ENCODE assay signal across 8 cellular contexts in genomic region chrX:50204364-50204899, GRCh38. TPM values are rescaled to one million over a fixed set of nuclear protein-coding genes. Genes with fewer than 3 reads are reported as not detected.
DNase-seq lines count a peak whose midpoint lies in the region; ATAC-seq and TF ChIP-seq lines count a peak whose summit lies in the region.

A gene with protein sequence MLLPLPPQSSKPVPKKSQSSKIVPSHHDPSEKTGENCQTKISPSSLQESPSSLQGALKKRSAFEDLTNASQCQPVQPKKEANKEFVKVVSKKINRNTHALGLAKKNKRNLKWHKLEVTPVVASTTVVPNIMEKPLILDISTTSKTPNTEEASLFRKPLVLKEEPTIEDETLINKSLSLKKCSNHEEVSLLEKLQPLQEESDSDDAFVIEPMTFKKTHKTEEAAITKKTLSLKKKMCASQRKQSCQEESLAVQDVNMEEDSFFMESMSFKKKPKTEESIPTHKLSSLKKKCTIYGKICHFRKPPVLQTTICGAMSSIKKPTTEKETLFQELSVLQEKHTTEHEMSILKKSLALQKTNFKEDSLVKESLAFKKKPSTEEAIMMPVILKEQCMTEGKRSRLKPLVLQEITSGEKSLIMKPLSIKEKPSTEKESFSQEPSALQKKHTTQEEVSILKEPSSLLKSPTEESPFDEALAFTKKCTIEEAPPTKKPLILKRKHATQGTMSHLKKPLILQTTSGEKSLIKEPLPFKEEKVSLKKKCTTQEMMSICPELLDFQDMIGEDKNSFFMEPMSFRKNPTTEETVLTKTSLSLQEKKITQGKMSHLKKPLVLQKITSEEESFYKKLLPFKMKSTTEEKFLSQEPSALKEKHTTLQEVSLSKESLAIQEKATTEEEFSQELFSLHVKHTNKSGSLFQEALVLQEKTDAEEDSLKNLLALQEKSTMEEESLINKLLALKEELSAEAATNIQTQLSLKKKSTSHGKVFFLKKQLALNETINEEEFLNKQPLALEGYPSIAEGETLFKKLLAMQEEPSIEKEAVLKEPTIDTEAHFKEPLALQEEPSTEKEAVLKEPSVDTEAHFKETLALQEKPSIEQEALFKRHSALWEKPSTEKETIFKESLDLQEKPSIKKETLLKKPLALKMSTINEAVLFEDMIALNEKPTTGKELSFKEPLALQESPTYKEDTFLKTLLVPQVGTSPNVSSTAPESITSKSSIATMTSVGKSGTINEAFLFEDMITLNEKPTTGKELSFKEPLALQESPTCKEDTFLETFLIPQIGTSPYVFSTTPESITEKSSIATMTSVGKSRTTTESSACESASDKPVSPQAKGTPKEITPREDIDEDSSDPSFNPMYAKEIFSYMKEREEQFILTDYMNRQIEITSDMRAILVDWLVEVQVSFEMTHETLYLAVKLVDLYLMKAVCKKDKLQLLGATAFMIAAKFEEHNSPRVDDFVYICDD (N-terminal part only) (plus strand): TSS chrX:50204765. CDS start chrX:50285164, 80,399 bp downstream.

- TF ChIP-seq CTCF in activated CD8-positive, alpha-beta T cell treated with anti-CD3 and anti-CD28 coated beads for 36 hours (IDR thresholded peaks at IDR 0.05): peak; percentile 31

- intact Hi-C loops in CD4-positive, alpha-beta memory T cell (cut with micrococcal nuclease): loop anchor here (1.0 to 2.0 kb wide), 2 partner anchors 290 to 325 kb away; partner anchors contain the start of gene USP27X
- intact Hi-C loops in activated CD8-positive, alpha-beta T cell treated with anti-CD3 and anti-CD28 coated beads for 36 hours (cut with micrococcal nuclease): no loop called here

- peak within 1 kb of the TSS in 1 of 2 donors; percentile 24 for H3K4me3 ChIP-seq in CD4-positive, alpha-beta memory T cell (ENCODE audit: low read length in 2 of 2)

- CTCF ChIA-PET in CD4-positive, alpha-beta memory T cell (lab: Charles Lee; ENCODE audit: partially characterized antibody): interaction anchor here (0.7 to 1.6 kb wide), 5 partner anchors 14 to 488 kb away, joined by 3 to 7 read pairs (median 4); partner anchors contain the start of gene CLCN5
- CTCF ChIA-PET in activated CD8-positive, alpha-beta T cell treated with anti-CD3 and anti-CD28 coated beads for 36 hours (lab: Charles Lee): interaction anchor here (0.6 to 0.9 kb wide), 6 partner anchors 103 to 288 kb away, joined by 3 to 5 read pairs (median 4); partner anchors contain the start of gene CLCN5

- ATAC-seq in GM19395 (IDR thresholded peaks at IDR 0.05; ENCODE audit: unreplicated experiment): peak; percentile 98
- peak; percentile 97 for ATAC-seq in HG03520 (IDR thresholded peaks at IDR 0.05; ENCODE audit: unreplicated experiment)
- peak; percentile 97 for ATAC-seq in activated CD8-positive, alpha-beta T cell treated with anti-CD3 and anti-CD28 coated beads for 36 hours

- peak; percentile 73 to 84 (median 82) for DNase-seq in CD4-positive, alpha-beta memory T cell
- peak; percentile 68 for DNase-seq in NCI-H69 (lab: John Stamatoyannopoulos, UW)
- peak; percentile 80 for DNase-seq in activated CD8-positive, alpha-beta T cell treated with anti-CD3 and anti-CD28 coated beads for 36 hours
- peak; percentile 53 for DNase-seq in effector CD4-positive, alpha-beta T cell
- peak; percentile 71 for DNase-seq in midbrain (lab: John Stamatoyannopoulos, UW)
- peak; percentile 49 to 54 for DNase-seq in stimulated activated CD8-positive, alpha-beta memory T cell treated with anti-CD3 and anti-CD28 coated beads, Interleukin-15, amount 100 ng/mL, for 48 hours (ENCODE audit: low read depth in 2 of 2)

- H3K9me3 ChIP-seq in CD4-positive, alpha-beta memory T cell (ENCODE audit: control insufficient read depth in 1 of 2, low read length in 2 of 2): no peaks in the 10 kb centered on the region

- POLR2A ChIA-PET in CD4-positive, alpha-beta memory T cell (lab: Charles Lee; ENCODE audit: partially characterized antibody): interaction anchor here (1.2 kb wide), 1 partner anchor 277 kb away, joined by 3 read pairs; no protein-coding TSS in a partner anchor
- POLR2A ChIA-PET in activated CD8-positive, alpha-beta T cell treated with anti-CD3 and anti-CD28 coated beads for 36 hours (lab: Charles Lee): no interaction called here

- peaks cover 5 to 20% (median 9%) of the 10 kb centered on the region in 4 donors for H3K4me1 Mint-ChIP-seq in CD4-positive, alpha-beta memory T cell
- H3K4me1 Mint-ChIP-seq in activated CD8-positive, alpha-beta T cell treated with anti-CD3 and anti-CD28 coated beads for 36 hours (ENCODE audit: low read depth): peaks cover 7% of the 10 kb centered on the region

- H3K36me3 ChIP-seq in CD4-positive, alpha-beta memory T cell (ENCODE audit: insufficient read depth, low read length): no peaks in the 10 kb centered on the region

- no peaks in the 10 kb centered on the region for H3K27me3 Mint-ChIP-seq in CD4-positive, alpha-beta memory T cell
- H3K27me3 Mint-ChIP-seq in activated CD8-positive, alpha-beta T cell treated with anti-CD3 and anti-CD28 coated beads for 36 hours: no peaks in the 10 kb centered on the region

- no peaks in the 10 kb centered on the region for H3K9me3 Mint-ChIP-seq in CD4-positive, alpha-beta memory T cell
- no peaks in the 10 kb centered on the region for H3K9me3 Mint-ChIP-seq in activated CD8-positive, alpha-beta T cell treated with anti-CD3 and anti-CD28 coated beads for 36 hours

- H3K4me3 Mint-ChIP-seq in CD4-positive, alpha-beta memory T cell: peak within 1 kb of the TSS; percentile 71 to 92 (median 84)
- H3K4me3 Mint-ChIP-seq in activated CD8-positive, alpha-beta T cell treated with anti-CD3 and anti-CD28 coated beads for 36 hours: peak within 1 kb of the TSS; percentile 73

- H3K27ac ChIP-seq in CD4-positive, alpha-beta memory T cell (ENCODE audit: low read depth, low read length): peak within 1 kb of the TSS; percentile 21

- H3K4me1 ChIP-seq in CD4-positive, alpha-beta memory T cell (ENCODE audit: insufficient read depth, low read length): peaks cover 6% of the 10 kb centered on the region

- peaks cover 0 to 3% of the 10 kb centered on the region in 2 donors for H3K36me3 Mint-ChIP-seq in CD4-positive, alpha-beta memory T cell
- no peaks in the 10 kb centered on the region for H3K36me3 Mint-ChIP-seq in activated CD8-positive, alpha-beta T cell treated with anti-CD3 and anti-CD28 coated beads for 36 hours (ENCODE audit: low read depth)

- no peaks in the 10 kb centered on the region for H3K27me3 ChIP-seq in CD4-positive, alpha-beta memory T cell (ENCODE audit: insufficient read depth, low read length)

- peak within 1 kb of the TSS; percentile 71 to 96 (median 85) for H3K27ac Mint-ChIP-seq in CD4-positive, alpha-beta memory T cell
- peak within 1 kb of the TSS; percentile 92 for H3K27ac Mint-ChIP-seq in activated CD8-positive, alpha-beta T cell treated with anti-CD3 and anti-CD28 coated beads for 36 hours

RNA-seq across cellular contexts. Expression of the gene that starts here (rescaled TPM):
- under 1 TPM; 0.09 to 0.17 TPM for total RNA-seq in CD4-positive, alpha-beta memory T cell
- polyA plus RNA-seq in CD4-positive, alpha-beta memory T cell: not detected
- total RNA-seq in activated CD8-positive, alpha-beta T cell treated with anti-CD3 and anti-CD28 coated beads for 36 hours: under 1 TPM; 0.25 to 0.51 TPM

Comparison
In these comparisons a context has a peak if more than half of its experiments do, and no peak if none do; other contexts are left out.
1. Peak in DNase-seq and H3K27ac ChIP-seq in CD4-positive, alpha-beta memory T cell; RNA of the gene not detected or under 1 TPM.
2. Peak in DNase-seq and ATAC-seq in activated CD8-positive, alpha-beta T cell treated with anti-CD3 and anti-CD28 coated beads for 36 hours; RNA of the gene not detected or under 1 TPM.